ENCODE assay signal across 8 cellular contexts in genomic region chr7:18320971-18321567, GRCh38.
DNase-seq lines count a peak whose midpoint lies in the region; ATAC-seq and TF ChIP-seq lines count a peak whose summit lies in the region.

No MANE protein-coding gene starts in this region.

- no peaks in the 10 kb centered on the region for H3K36me3 Mint-ChIP-seq in nephron progenitor cell (ENCODE audit: low read depth)

- peak; percentile 94 for ATAC-seq in GM19035 (IDR thresholded peaks at IDR 0.05; ENCODE audit: unreplicated experiment)
- ATAC-seq in HG03103 (IDR thresholded peaks at IDR 0.05; ENCODE audit: low read depth, unreplicated experiment): peak; percentile 91
- ATAC-seq in aorta (ENCODE audit: low FRiP score): no peak

- H3K4me3 Mint-ChIP-seq in nephron progenitor cell: no peak overlapping the region

- TF ChIP-seq CTCF in nephron progenitor cell (IDR thresholded peaks at IDR 0.05) (peak; percentile 65), right atrium auricular region (IDR thresholded peaks at IDR 0.05) (peak in 1 of 2 donors; percentile 53)

- H3K27me3 ChIP-seq in aorta (ENCODE audit: control insufficient read depth in 1 of 2, insufficient read depth in 2 of 2, low read length in 1 of 2): no peaks in the 10 kb centered on the region
- H3K27me3 ChIP-seq in right atrium auricular region: no peaks in the 10 kb centered on the region

- H3K9me3 Mint-ChIP-seq in nephron progenitor cell: no peaks in the 10 kb centered on the region

- H3K4me3 ChIP-seq in aorta (ENCODE audit: low read length in 2 of 2) (no peak overlapping the region), right atrium auricular region (no peak overlapping the region)

- WGBS in aorta, 2 donors: 85 to 86% methylated on average over 2 of the region's 2 CpGs

- no peaks in the 10 kb centered on the region for H3K4me1 ChIP-seq in aorta (ENCODE audit: control insufficient read depth in 1 of 2, insufficient read depth in 2 of 2, low read length in 2 of 2)
- peaks cover 0 to 8% of the 10 kb centered on the region in 2 donors for H3K4me1 ChIP-seq in right atrium auricular region

- peaks cover 3% of the 10 kb centered on the region for H3K27me3 Mint-ChIP-seq in nephron progenitor cell (ENCODE audit: low read depth, poor library complexity)

- H3K27ac Mint-ChIP-seq in nephron progenitor cell: no peak overlapping the region

- H3K27ac ChIP-seq in aorta (ENCODE audit: low read depth in 1 of 2, low read length in 2 of 2) (no peak overlapping the region), right atrium auricular region (no peak overlapping the region)

- intact Hi-C loops in aorta (cut with DNase I): no loop called here

- peak; percentile 79 for DNase-seq in DMS 273 (lab: John Stamatoyannopoulos, UW; ENCODE audit: unreplicated experiment)
- DNase-seq in NCI-H748 (lab: John Stamatoyannopoulos, UW; ENCODE audit: unreplicated experiment): peak; percentile 23
- peak; percentile 70 for DNase-seq in dermis blood vessel endothelial cell
- no peak for DNase-seq in nephron progenitor cell
- DNase-seq in aorta: no peak
- DNase-seq in right atrium auricular region (ENCODE audit: low spot score): no peak

- H3K36me3 ChIP-seq in aorta (ENCODE audit: control insufficient read depth in 1 of 2, insufficient read depth in 2 of 2, low read length in 1 of 2) (no peaks in the 10 kb centered on the region), right atrium auricular region (no peaks in the 10 kb centered on the region)

- H3K4me1 Mint-ChIP-seq in nephron progenitor cell: peaks cover 7% of the 10 kb centered on the region

- H3K9me3 ChIP-seq in aorta (ENCODE audit: control insufficient read depth, low read length) (no peaks in the 10 kb centered on the region), right atrium auricular region (no peaks in the 10 kb centered on the region)

Comparison
In these comparisons a context has a peak if more than half of its experiments do, and no peak if none do; other contexts are left out.
1. DNase-seq: peak in DMS 273 (single experiment), NCI-H748 (single experiment) and dermis blood vessel endothelial cell (single experiment); none in nephron progenitor cell (single experiment), aorta (0 of 2) and right atrium auricular region (single experiment).